15 cellular contexts compared by ENCODE assay signal in the genomic region with DNA sequence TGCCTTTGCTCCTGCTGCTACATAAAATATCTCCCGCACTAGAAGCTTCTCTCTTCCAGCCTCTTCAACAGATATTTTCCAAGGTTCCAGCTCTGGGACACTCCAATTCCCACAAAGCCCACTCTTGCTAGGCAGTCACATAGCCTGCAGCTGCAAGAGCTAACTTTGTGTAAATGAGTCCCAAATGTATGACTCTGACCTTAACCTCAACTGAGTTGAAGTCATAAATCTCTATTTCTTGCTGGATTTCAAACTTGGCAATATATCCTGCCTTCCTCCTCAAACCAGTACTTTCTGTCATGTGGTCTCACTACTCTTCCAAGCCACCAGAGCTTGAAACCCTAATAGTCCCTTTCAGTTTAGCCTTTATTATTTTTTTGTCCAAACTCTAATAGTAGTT.
DNase-seq lines count a peak whose midpoint lies in the region; ATAC-seq and TF ChIP-seq lines count a peak whose summit lies in the region.
"Had no signal": no experiment of that assay in that cellular context is flagged by ENCODE, and none has a peak within 500 bp of the region (broad histone marks: within the 10 kb centered on the region; RNA-seq: fewer than 3 reads in every experiment).

No MANE protein-coding gene starts in this region.

- H3K9me3 ChIP-seq in Caco-2, result no peaks in the 10 kb centered on the region
- H3K9me3 ChIP-seq: MG63 had no signal

- BruUV-seq in Caco-2 (replicated peaks; lab: Mats Ljungman, UMichigan), result no TSS peak

- peaks cover 5% of the 10 kb centered on the region for H3K4me1 Mint-ChIP-seq in Caco-2 (ENCODE audit: low read depth, unreplicated experiment)

- peaks cover 9% of the 10 kb centered on the region for H3K9me3 Mint-ChIP-seq in Caco-2 (ENCODE audit: unreplicated experiment)

- H3K4me1 ChIP-seq in Caco-2, result no peaks in the 10 kb centered on the region

- no peaks in the 10 kb centered on the region for H3K27me3 Mint-ChIP-seq in Caco-2 (ENCODE audit: insufficient read depth, unreplicated experiment)

- DNase-seq in Caco-2 (no peak), RPMI7951 (ENCODE audit: low read depth) (peak; percentile 73), fibroblast of the aortic adventitia (ENCODE audit: low read depth) (peak; percentile 27), skeletal muscle cell (ENCODE audit: low read depth) (peak; percentile 25), Kasumi-1 (lab: John Stamatoyannopoulos, UW) (no peak)
- DNase-seq in stimulated activated CD4-positive, alpha-beta T cell treated with anti-CD3 and anti-CD28 coated beads, Interleukin-12 subunit alpha, Interleukin-12 subunit beta, amount 100 ng/mL, for 4 hours, result no peak
- DNase-seq: KG1, MG63, NCI-H1105 treated with DMSO at 0.1 percent for 48 hours, NCI-H187 treated with DMSO at 0.1 percent for 48 hours, NCI-H446, NCI-H748 treated with DMSO at 0.1 percent for 48 hours, PC-9 had no signal

- ATAC-seq in GM21619 (IDR thresholded peaks at IDR 0.05; ENCODE audit: unreplicated experiment), result no peak
- ATAC-seq in HG03442 (IDR thresholded peaks at IDR 0.05; ENCODE audit: unreplicated experiment), result no peak

- H3K4me3 ChIP-seq in Caco-2 (ENCODE audit: low read depth, low read length) (no peak overlapping the region), fibroblast of the aortic adventitia (ENCODE audit: low read depth, low read length) (no peak overlapping the region), skeletal muscle cell (ENCODE audit: low read depth, low read length) (no peak overlapping the region)
- H3K4me3 ChIP-seq: MG63, PC-9 had no signal

- TF ChIP-seq CTCF in Caco-2 (IDR thresholded peaks at IDR 0.05; ENCODE audit: insufficient read depth in 1 of 2, low read depth in 1 of 2, low read length in 1 of 2, severe bottlenecking in 1 of 2, unreplicated experiment in 1 of 2) (no peak), fibroblast of the aortic adventitia (IDR thresholded peaks at IDR 0.05; ENCODE audit: insufficient read depth, low read length) (no peak)

- H3K27ac Mint-ChIP-seq in Caco-2 (ENCODE audit: unreplicated experiment), result peak overlapping the region; percentile 26

- H3K27me3 ChIP-seq in Caco-2 (replicated peaks; ENCODE audit: control insufficient read depth, insufficient read depth, low read length), result no peaks in the 10 kb centered on the region
- H3K27me3 ChIP-seq: MG63 had no signal

- H3K4me3 Mint-ChIP-seq in Caco-2 (ENCODE audit: unreplicated experiment), result no peak overlapping the region

- CTCF ChIA-PET in Caco-2 (lab: Charles Lee), result no interaction called here

- intact Hi-C loops in Caco-2 (cut with micrococcal nuclease; ENCODE audit: unreplicated experiment), result no loop called here

- POLR2A ChIA-PET in Caco-2 (lab: Charles Lee), result no interaction called here

- H3K36me3 ChIP-seq in Caco-2 (ENCODE audit: control insufficient read depth, insufficient read depth, low read length), result no peaks in the 10 kb centered on the region
- H3K36me3 ChIP-seq: MG63 had no signal

- H3K36me3 Mint-ChIP-seq in Caco-2 (ENCODE audit: insufficient read depth, unreplicated experiment), result no peaks in the 10 kb centered on the region

Comparison
In these comparisons a context has a peak if more than half of its experiments do, and no peak if none do; other contexts are left out.
1. DNase-seq: peak in RPMI7951 (single experiment), fibroblast of the aortic adventitia (single experiment) and skeletal muscle cell (single experiment); none in Caco-2 (0 of 2), stimulated activated CD4-positive, alpha-beta T cell treated with anti-CD3 and anti-CD28 coated beads, Interleukin-12 subunit alpha, Interleukin-12 subunit beta, amount 100 ng/mL, for 4 hours (single experiment) and Kasumi-1 (0 of 2).